In the genomic region with DNA sequence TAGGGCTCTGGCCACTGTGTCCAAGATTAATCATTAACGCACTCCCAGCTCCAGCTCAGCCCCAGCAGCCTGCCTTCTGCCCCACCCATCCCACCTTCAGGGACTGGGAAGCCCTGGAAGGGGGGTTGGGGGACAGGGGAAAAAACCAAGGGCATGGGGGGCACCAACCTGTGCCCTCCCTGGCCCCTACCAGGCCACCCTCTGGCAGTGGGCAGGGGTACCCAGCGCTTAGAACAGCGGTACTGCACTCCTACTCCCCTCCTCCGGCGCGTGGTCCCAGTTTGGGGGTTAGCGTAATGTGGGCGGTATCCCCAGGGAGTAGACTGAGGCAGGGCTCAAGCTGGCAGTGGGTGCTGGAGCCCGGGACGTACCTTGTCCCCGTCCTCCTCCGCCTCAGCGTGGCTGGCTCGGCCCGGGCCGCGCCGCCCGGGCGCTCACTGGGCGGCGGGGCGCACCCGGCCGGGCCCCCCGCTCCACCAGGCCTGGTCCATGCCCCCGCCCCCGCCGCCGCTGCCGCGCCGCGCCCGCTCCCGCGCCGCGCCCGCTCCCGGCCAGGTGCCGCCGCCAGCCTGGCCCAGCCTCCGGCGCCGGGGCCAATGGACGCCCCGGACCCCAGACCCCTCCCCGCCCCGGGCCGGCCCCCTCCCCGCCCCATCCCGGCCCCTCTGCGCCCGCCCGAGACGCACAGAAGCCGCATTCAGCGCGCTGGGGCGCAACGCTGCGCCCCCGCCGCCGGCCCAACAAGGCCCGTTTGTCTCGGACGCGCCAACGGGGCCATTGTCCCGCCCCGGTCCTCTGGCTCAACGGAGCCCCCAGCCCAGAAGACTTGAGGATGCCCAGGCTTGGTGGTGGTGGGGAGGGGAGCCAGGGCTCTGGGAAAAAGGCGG, we compare ENCODE assay signal across 8 cellular contexts. TPM values are rescaled to one million over a fixed set of nuclear protein-coding genes. Genes with fewer than 3 reads are reported as not detected.
A peak's percentile ranks its signal among the peaks of the same experiment; 100 is the strongest.
DNase-seq lines count a peak whose midpoint lies in the region; ATAC-seq and TF ChIP-seq lines count a peak whose summit lies in the region.
"Had no signal": no experiment of that assay in that cellular context is flagged by ENCODE, and none has a peak within 500 bp of the region (broad histone marks: within the 10 kb centered on the region; RNA-seq: fewer than 3 reads in every experiment).

Gene GAL3ST1, minus strand, starts transcription at position 571 of the 887 bp plus-strand sequence. CDS start 17,273 bp downstream, outside the sequence.

- H3K36me3 Mint-ChIP-seq in chondrocyte (ENCODE audit: low read depth) = peaks cover 25% of the 10 kb centered on the region
- H3K36me3 Mint-ChIP-seq in activated CD8-positive, alpha-beta T cell treated with anti-CD3 and anti-CD28 coated beads for 36 hours (ENCODE audit: low read depth) = peaks cover 30% of the 10 kb centered on the region

- no peak within 1 kb of the TSS for H3K27ac Mint-ChIP-seq in chondrocyte (ENCODE audit: unreplicated experiment)
- H3K27ac Mint-ChIP-seq in activated CD8-positive, alpha-beta T cell treated with anti-CD3 and anti-CD28 coated beads for 36 hours = no peak within 1 kb of the TSS

- H3K27ac ChIP-seq in lower lobe of right lung = peak within 1 kb of the TSS; percentile 46

- H3K27me3 Mint-ChIP-seq in chondrocyte (ENCODE audit: low read depth) = peaks cover 4% of the 10 kb centered on the region
- no peaks in the 10 kb centered on the region for H3K27me3 Mint-ChIP-seq in activated CD8-positive, alpha-beta T cell treated with anti-CD3 and anti-CD28 coated beads for 36 hours

- peaks cover 18% of the 10 kb centered on the region for H3K4me1 Mint-ChIP-seq in chondrocyte (ENCODE audit: low read depth)
- H3K4me1 Mint-ChIP-seq in activated CD8-positive, alpha-beta T cell treated with anti-CD3 and anti-CD28 coated beads for 36 hours (ENCODE audit: low read depth) = peaks cover 6% of the 10 kb centered on the region

- POLR2A ChIA-PET in activated CD8-positive, alpha-beta T cell treated with anti-CD3 and anti-CD28 coated beads for 36 hours (lab: Charles Lee) = interaction anchor here (0.6 kb wide), 1 partner anchor 15 kb away, joined by 3 read pairs; no protein-coding TSS in a partner anchor

- peaks cover 42% of the 10 kb centered on the region for H3K36me3 ChIP-seq in lower lobe of right lung

- DNase-seq in HuH-7.5 (ENCODE audit: low spot score) (peak; percentile 95), chondrocyte (ENCODE audit: low spot score) (no peak), lower lobe of right lung (no peak), superior temporal gyrus (ENCODE audit: extremely low spot score) (peak; percentile 89), NCI-H510A treated with DMSO at 0.1 percent for 48 hours (lab: John Stamatoyannopoulos, UW) (no peak), DMS79 treated with DMSO at 0.1 percent for 48 hours (lab: John Stamatoyannopoulos, UW) (no peak)
- DNase-seq in activated CD8-positive, alpha-beta T cell treated with anti-CD3 and anti-CD28 coated beads for 36 hours = no peak
- DNase-seq: OCI-M1 had no signal

- peaks cover 5% of the 10 kb centered on the region for H3K4me1 ChIP-seq in lower lobe of right lung

- H3K9me3 ChIP-seq in lower lobe of right lung = no peaks in the 10 kb centered on the region

- no peaks in the 10 kb centered on the region for H3K27me3 ChIP-seq in lower lobe of right lung (ENCODE audit: low read depth)

- TF ChIP-seq CTCF in chondrocyte (IDR thresholded peaks at IDR 0.05) = no peak
- TF ChIP-seq CTCF in lower lobe of right lung (IDR thresholded peaks at IDR 0.05) = no peak
- TF ChIP-seq CTCF in activated CD8-positive, alpha-beta T cell treated with anti-CD3 and anti-CD28 coated beads for 36 hours (IDR thresholded peaks at IDR 0.05) = no peak

- CTCF ChIA-PET in activated CD8-positive, alpha-beta T cell treated with anti-CD3 and anti-CD28 coated beads for 36 hours (lab: Charles Lee) = no interaction called here

- H3K4me3 Mint-ChIP-seq in chondrocyte (ENCODE audit: unreplicated experiment) = peak within 1 kb of the TSS; percentile 60
- no peak within 1 kb of the TSS for H3K4me3 Mint-ChIP-seq in activated CD8-positive, alpha-beta T cell treated with anti-CD3 and anti-CD28 coated beads for 36 hours

- intact Hi-C loops in lower lobe of right lung (cut with DNase I) = no loop called here
- intact Hi-C loops in activated CD8-positive, alpha-beta T cell treated with anti-CD3 and anti-CD28 coated beads for 36 hours (cut with micrococcal nuclease) = no loop called here

- ATAC-seq in lower lobe of right lung = peak; percentile 51 to 66
- no peak for ATAC-seq in activated CD8-positive, alpha-beta T cell treated with anti-CD3 and anti-CD28 coated beads for 36 hours

- no peaks in the 10 kb centered on the region for H3K9me3 Mint-ChIP-seq in chondrocyte (ENCODE audit: low read depth)
- no peaks in the 10 kb centered on the region for H3K9me3 Mint-ChIP-seq in activated CD8-positive, alpha-beta T cell treated with anti-CD3 and anti-CD28 coated beads for 36 hours

- H3K4me3 ChIP-seq in lower lobe of right lung = peak within 1 kb of the TSS; percentile 45

RNA-seq across cellular contexts. Expression of gene GAL3ST1, which starts in this region (rescaled TPM):
- total RNA-seq in chondrocyte (0.82 to 3.9 TPM (median 2.8 TPM) in 3 replicates), lower lobe of right lung (1.7 TPM)
- not detected for total RNA-seq in activated CD8-positive, alpha-beta T cell treated with anti-CD3 and anti-CD28 coated beads for 36 hours

Comparison
In these comparisons a context has a peak if more than half of its experiments do, and no peak if none do; other contexts are left out.
1. DNase-seq: peak in HuH-7.5 (single experiment) and superior temporal gyrus (single experiment); none in chondrocyte (single experiment), lower lobe of right lung (single experiment), activated CD8-positive, alpha-beta T cell treated with anti-CD3 and anti-CD28 coated beads for 36 hours (single experiment), NCI-H510A treated with DMSO at 0.1 percent for 48 hours (single experiment) and DMS79 treated with DMSO at 0.1 percent for 48 hours (single experiment).